24 cellular contexts compared by ENCODE assay signal in genomic region chr5:61177070-61177469, GRCh38.
"Had no signal": no experiment of that assay in that cellular context is flagged by ENCODE, and none has a peak within 500 bp of the region (broad histone marks: within the 10 kb centered on the region; RNA-seq: fewer than 3 reads in every experiment).

No MANE protein-coding gene starts in this region.

- H3K9me3 ChIP-seq: MG63 had no signal

- H3K9me3 Mint-ChIP-seq: activated T-cell treated with anti-CD3 and anti-CD28 coated beads, Interleukin-2, amount 50 U/mL, for 24 hours; activated T-helper 1 cell treated with anti-CD3 and anti-CD28 coated beads, Interleukin-12 subunit alpha, Interleukin-12 subunit beta, Interleukin-2, Interleukin-4 antibody, amounts not matched to agents 30 ng/mL and 10 ng/mL and 1 ng/mL, durations not matched to agents 14 hours and 24 hours and 36 hours; central memory CD8-positive, alpha-beta T cell; WTC11 had no signal

- H3K36me3 Mint-ChIP-seq: activated naive CD4-positive, alpha-beta T cell treated with anti-CD3 and anti-CD28 coated beads, Interleukin-2, amount 50 U/mL, for 72 hours; brain; WTC11 had no signal

- H3K4me3 ChIP-seq: MG63 had no signal

- H3K4me3 Mint-ChIP-seq: activated CD8-positive, alpha-beta memory T cell treated with anti-CD3 and anti-CD28 coated beads, Interleukin-2, amount 10 ng/mL, durations not matched to agents 7 days and 5 days; activated T-cell treated with anti-CD3 and anti-CD28 coated beads, Interleukin-2, amount 50 U/mL, for 24 hours; activated T-helper 1 cell treated with anti-CD3 and anti-CD28 coated beads, Interleukin-12 subunit alpha, Interleukin-12 subunit beta, Interleukin-2, Interleukin-4 antibody, amounts not matched to agents 30 ng/mL and 10 ng/mL and 1 ng/mL, durations not matched to agents 14 hours and 24 hours and 36 hours; brain; central memory CD8-positive, alpha-beta T cell; T-helper 17 cell; WTC11 had no signal

- ATAC-seq: activated CD8-positive, alpha-beta memory T cell treated with anti-CD3 and anti-CD28 coated beads, Interleukin-2, amount 10 ng/mL, durations not matched to agents 7 days and 5 days; activated naive CD4-positive, alpha-beta T cell treated with anti-CD3 and anti-CD28 coated beads, Interleukin-2, amount 50 U/mL, for 72 hours; PC-3; T-helper 17 cell; WTC11 had no signal

- H3K27me3 ChIP-seq: MG63 had no signal

- H3K36me3 ChIP-seq: MG63 had no signal

- H3K4me1 Mint-ChIP-seq: brain; central memory CD8-positive, alpha-beta T cell; WTC11 had no signal

- H3K27me3 Mint-ChIP-seq: brain had no signal

- FAIRE-seq: astrocyte, RCC 7860 had no signal

- DNase-seq: activated CD4-positive, alpha-beta T cell treated with anti-CD3 and anti-CD28 coated beads for 48 hours; activated CD4-positive, alpha-beta T cell treated with anti-CD3 and anti-CD28 coated beads, Interleukin-2, amount 50 U/mL, for 4 hours; activated CD4-positive, CD25-positive, alpha-beta regulatory T cell treated with anti-CD3 and anti-CD28 coated beads, Interleukin-2, amount 50 U/mL, for 72 hours; activated CD8-positive, alpha-beta memory T cell treated with anti-CD3 and anti-CD28 coated beads, Interleukin-2, amount 10 ng/mL, durations not matched to agents 7 days and 5 days; activated effector memory CD4-positive, alpha-beta T cell treated with Interleukin-2 at 50 U/mL for 16 hours; activated naive CD4-positive, alpha-beta T cell treated with Interleukin-2 at 50 U/mL for 16 hours; activated T-cell treated with anti-CD3 and anti-CD28 coated beads, Interleukin-2, amount 50 U/mL, for 24 hours; MG63; NCI-H1694; NCI-H2029 treated with DMSO at 0.1 percent for 48 hours; NCI-H226; NCI-H510A treated with DMSO at 0.1 percent for 48 hours; NCI-H69; PC-3; SIG-M5; T-helper 17 cell; T-helper 9 cell had no signal

- H3K27ac Mint-ChIP-seq: activated CD8-positive, alpha-beta memory T cell treated with anti-CD3 and anti-CD28 coated beads, Interleukin-2, amount 10 ng/mL, durations not matched to agents 7 days and 5 days; activated naive CD4-positive, alpha-beta T cell treated with anti-CD3 and anti-CD28 coated beads, Interleukin-2, amount 50 U/mL, for 72 hours; activated T-cell treated with anti-CD3 and anti-CD28 coated beads, Interleukin-2, amount 50 U/mL, for 24 hours; activated T-helper 1 cell treated with anti-CD3 and anti-CD28 coated beads, Interleukin-12 subunit alpha, Interleukin-12 subunit beta, Interleukin-2, Interleukin-4 antibody, amounts not matched to agents 30 ng/mL and 10 ng/mL and 1 ng/mL, durations not matched to agents 14 hours and 24 hours and 36 hours; brain; T-helper 17 cell; WTC11 had no signal
